In the genomic region with DNA sequence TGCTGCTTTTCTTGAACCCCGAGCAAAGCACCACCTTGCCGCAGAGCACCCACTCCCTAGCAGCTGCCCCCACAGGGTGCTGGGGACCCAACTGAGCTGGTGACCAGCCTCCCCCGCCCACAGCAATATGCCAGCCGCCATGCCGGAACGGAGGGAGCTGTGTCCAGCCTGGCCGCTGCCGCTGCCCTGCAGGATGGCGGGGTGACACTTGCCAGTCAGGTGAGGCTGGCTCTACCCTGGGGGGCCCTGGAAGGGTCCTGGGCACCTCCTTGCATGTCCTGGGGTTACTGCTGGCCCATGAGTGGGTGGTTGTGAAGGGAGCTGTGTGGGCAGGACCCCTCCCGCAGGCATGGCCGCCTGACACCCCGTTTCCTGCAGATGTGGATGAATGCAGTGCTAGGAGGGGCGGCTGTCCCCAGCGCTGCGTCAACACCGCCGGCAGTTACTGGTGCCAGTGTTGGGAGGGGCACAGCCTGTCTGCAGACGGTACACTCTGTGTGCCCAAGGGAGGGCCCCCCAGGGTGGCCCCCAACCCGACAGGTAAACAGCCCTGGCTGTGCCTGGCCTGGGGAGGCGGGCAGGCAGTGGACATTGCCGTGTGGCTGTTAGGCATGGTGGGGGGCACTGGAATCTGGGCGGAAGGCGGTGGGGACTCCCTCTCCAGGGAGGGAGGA, we compare ENCODE assay signal across 1 cellular context.
TF ChIP-seq lines count a peak whose summit lies in the region.

No MANE protein-coding gene starts in this region.

TF ChIP-seq in K562, 482 proteins besides CTCF, POLR2A, EP300 and RAD21:
- TF ChIP-seq POLR2AphosphoS2 (IDR thresholded peaks at IDR 0.05; ENCODE audit: low read length), result 0 out of 2 replicates have a peak, but pooled peaks have one; percentile 50
- no peak for TF ChIP-seq POLR2AphosphoS5 (IDR thresholded peaks at IDR 0.05; ENCODE audit: control insufficient read depth, insufficient read depth, low read depth, low read length)
- TF ChIP-seq SUPT5H (IDR thresholded peaks at IDR 0.05), result peak; percentile 69
- peak; percentile 26 for TF ChIP-seq HNRNPLL (IDR thresholded peaks at IDR 0.05; ENCODE audit: low read depth, low read length, poor library complexity, severe bottlenecking)
- no peak for TF ChIP-seq CBFA2T2 (conservative IDR thresholded peaks at IDR 0.05)
- no peak for TF ChIP-seq ZFX (CRISPR knock-in tag; IDR thresholded peaks at IDR 0.05)
- no peak for TF ChIP-seq ZBTB8A (IDR thresholded peaks at IDR 0.05; ENCODE audit: partially characterized antibody)
- TF ChIP-seq RAD51 (IDR thresholded peaks at IDR 0.05; ENCODE audit: borderline replicate concordance, low read depth), result no peak
- peak; percentile 59; the same call in 1 of the 2 replicates for TF ChIP-seq PTBP1 (IDR thresholded peaks at IDR 0.05; ENCODE audit: low read depth, low read length)
- TF ChIP-seq MBD2 (IDR thresholded peaks at IDR 0.05; ENCODE audit: borderline replicate concordance, low read depth), result 0 out of 2 replicates have a peak, but pooled peaks have one; percentile 26
- TF ChIP-seq HNRNPL (IDR thresholded peaks at IDR 0.05; ENCODE audit: low read depth, low read length), result peak; percentile 31; the same call in 1 of the 2 replicates
- peak; percentile 65 for TF ChIP-seq PRPF4 (IDR thresholded peaks at IDR 0.05; ENCODE audit: insufficient read depth, low read depth, low read length, poor library complexity, severe bottlenecking)
- TF ChIP-seq TCFL5 (CRISPR knock-in tag; conservative IDR thresholded peaks at IDR 0.05), result no peak
- no peak for TF ChIP-seq TAF7 (tag; IDR thresholded peaks at IDR 0.05)
- no peak for TF ChIP-seq HLTF (IDR thresholded peaks at IDR 0.05)
- no peak for TF ChIP-seq JUNB (CRISPR knock-in tag; conservative IDR thresholded peaks at IDR 0.05)
- no peak for TF ChIP-seq ZFPM2 (CRISPR knock-in tag; IDR thresholded peaks at IDR 0.05)
- TF ChIP-seq FUS (optimal IDR thresholded peaks at IDR 0.05; ENCODE audit: low read depth, low read length), result peak; percentile 30
- no peak for TF ChIP-seq RBM39 (optimal IDR thresholded peaks at IDR 0.05; ENCODE audit: low read depth, low read length)
- peak; percentile 31; the same call in 1 of the 2 replicates for TF ChIP-seq HNRNPUL1 (IDR thresholded peaks at IDR 0.05; ENCODE audit: low read length)
- peak; percentile 85 for TF ChIP-seq RBFOX2 (IDR thresholded peaks at IDR 0.05; ENCODE audit: low read depth, low read length)
- no peak for TF ChIP-seq CBX1 (IDR thresholded peaks at IDR 0.05; ENCODE audit: low read depth)
- TF ChIP-seq IRF2 (CRISPR knock-in tag; IDR thresholded peaks at IDR 0.05), result no peak
- no peak for TF ChIP-seq TAF9B (IDR thresholded peaks at IDR 0.05; ENCODE audit: partially characterized antibody)
- TF ChIP-seq, protein P1, sequence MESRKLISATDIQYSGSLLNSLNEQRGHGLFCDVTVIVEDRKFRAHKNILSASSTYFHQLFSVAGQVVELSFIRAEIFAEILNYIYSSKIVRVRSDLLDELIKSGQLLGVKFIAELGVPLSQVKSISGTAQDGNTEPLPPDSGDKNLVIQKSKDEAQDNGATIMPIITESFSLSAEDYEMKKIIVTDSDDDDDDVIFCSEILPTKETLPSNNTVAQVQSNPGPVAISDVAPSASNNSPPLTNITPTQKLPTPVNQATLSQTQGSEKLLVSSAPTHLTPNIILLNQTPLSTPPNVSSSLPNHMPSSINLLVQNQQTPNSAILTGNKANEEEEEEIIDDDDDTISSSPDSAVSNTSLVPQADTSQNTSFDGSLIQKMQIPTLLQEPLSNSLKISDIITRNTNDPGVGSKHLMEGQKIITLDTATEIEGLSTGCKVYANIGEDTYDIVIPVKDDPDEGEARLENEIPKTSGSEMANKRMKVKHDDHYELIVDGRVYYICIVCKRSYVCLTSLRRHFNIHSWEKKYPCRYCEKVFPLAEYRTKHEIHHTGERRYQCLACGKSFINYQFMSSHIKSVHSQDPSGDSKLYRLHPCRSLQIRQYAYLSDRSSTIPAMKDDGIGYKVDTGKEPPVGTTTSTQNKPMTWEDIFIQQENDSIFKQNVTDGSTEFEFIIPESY (CRISPR knock-in tag; IDR thresholded peaks at IDR 0.05), result peak; percentile 74; the same call in 1 of the 2 replicates
- TF ChIP-seq FIP1L1 (IDR thresholded peaks at IDR 0.05; ENCODE audit: low read depth, low read length, poor library complexity, severe bottlenecking), result peak; percentile 95
- peak; percentile 56 for TF ChIP-seq SMAD1 (IDR thresholded peaks at IDR 0.05; ENCODE audit: low read depth, low read length, partially characterized antibody)
- peak; percentile 75; the same call in 1 of the 2 replicates for TF ChIP-seq SRSF1 (IDR thresholded peaks at IDR 0.05; ENCODE audit: low read depth, low read length)
- TF ChIP-seq, protein P2, sequence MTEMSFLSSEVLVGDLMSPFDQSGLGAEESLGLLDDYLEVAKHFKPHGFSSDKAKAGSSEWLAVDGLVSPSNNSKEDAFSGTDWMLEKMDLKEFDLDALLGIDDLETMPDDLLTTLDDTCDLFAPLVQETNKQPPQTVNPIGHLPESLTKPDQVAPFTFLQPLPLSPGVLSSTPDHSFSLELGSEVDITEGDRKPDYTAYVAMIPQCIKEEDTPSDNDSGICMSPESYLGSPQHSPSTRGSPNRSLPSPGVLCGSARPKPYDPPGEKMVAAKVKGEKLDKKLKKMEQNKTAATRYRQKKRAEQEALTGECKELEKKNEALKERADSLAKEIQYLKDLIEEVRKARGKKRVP (CRISPR knock-in tag; IDR thresholded peaks at IDR 0.05), result no peak
- no peak for TF ChIP-seq NELFE (IDR thresholded peaks at IDR 0.05; ENCODE audit: insufficient read depth, insufficient read length)
- peak; percentile 87 for TF ChIP-seq POLR2G (IDR thresholded peaks at IDR 0.05; ENCODE audit: low read depth, low read length)
- TF ChIP-seq CBX8 (IDR thresholded peaks at IDR 0.05; ENCODE audit: borderline replicate concordance, extremely low read depth, low read depth, low read length, poor library complexity, severe bottlenecking), result no peak
- TF ChIP-seq FOXA3 (CRISPR knock-in tag; conservative IDR thresholded peaks at IDR 0.05 in 1 of 2, IDR thresholded peaks at IDR 0.05 in 1 of 2), result no peak
- TF ChIP-seq MYNN (IDR thresholded peaks at IDR 0.05), result peak; percentile 14; the same call in 1 of the 2 replicates
- TF ChIP-seq MYNN (CRISPR knock-in tag; IDR thresholded peaks at IDR 0.05), result no peak
- peak; percentile 5 for TF ChIP-seq HMGN3 (IDR thresholded peaks at IDR 0.05; ENCODE audit: borderline replicate concordance, extremely low read depth, insufficient read length, low read depth, low read length)
- peak; percentile 40 for TF ChIP-seq PCBP1 (IDR thresholded peaks at IDR 0.05; ENCODE audit: low read depth, low read length, poor library complexity, severe bottlenecking)
- peak; percentile 39 for TF ChIP-seq SIRT6 (IDR thresholded peaks at IDR 0.05; ENCODE audit: low read depth, low read length)
- TF ChIP-seq, protein P3, sequence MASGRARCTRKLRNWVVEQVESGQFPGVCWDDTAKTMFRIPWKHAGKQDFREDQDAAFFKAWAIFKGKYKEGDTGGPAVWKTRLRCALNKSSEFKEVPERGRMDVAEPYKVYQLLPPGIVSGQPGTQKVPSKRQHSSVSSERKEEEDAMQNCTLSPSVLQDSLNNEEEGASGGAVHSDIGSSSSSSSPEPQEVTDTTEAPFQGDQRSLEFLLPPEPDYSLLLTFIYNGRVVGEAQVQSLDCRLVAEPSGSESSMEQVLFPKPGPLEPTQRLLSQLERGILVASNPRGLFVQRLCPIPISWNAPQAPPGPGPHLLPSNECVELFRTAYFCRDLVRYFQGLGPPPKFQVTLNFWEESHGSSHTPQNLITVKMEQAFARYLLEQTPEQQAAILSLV (tag; IDR thresholded peaks at IDR 0.05), result no peak
- peak; percentile 25 for TF ChIP-seq KDM5B (IDR thresholded peaks at IDR 0.05; ENCODE audit: insufficient replicate concordance, low read depth, low read length)
- TF ChIP-seq THRAP3 (IDR thresholded peaks at IDR 0.05; ENCODE audit: borderline replicate concordance), result no peak
